Comparison of ENCODE assay signal across 14 cellular contexts in the genomic region with DNA sequence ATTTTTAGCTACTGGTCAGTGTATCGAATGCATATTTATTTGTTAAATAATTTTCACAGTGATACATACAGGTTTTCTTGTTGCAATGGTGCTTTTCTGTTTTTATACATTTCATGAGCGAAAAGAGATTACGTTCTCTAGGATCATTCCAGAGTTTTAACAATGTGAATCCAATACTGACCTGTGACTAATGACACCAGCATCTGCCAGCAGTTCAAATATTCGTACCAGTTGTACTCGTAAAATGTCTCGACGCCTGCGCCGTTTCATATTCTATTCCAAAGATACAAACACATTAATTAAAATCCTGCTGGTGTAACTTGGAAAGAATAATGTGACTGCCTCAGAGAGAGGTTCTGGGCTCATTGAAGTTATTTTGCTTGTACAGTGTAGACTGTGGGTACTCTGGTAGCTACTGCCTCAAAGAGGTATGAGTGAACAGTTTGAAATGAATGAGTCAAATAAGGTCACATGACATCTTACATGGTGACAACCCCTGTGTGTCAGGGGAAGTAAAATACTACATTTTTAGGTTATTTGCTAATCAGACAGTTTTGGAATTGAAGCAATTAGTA.
DNase-seq lines count a peak whose midpoint lies in the region; FAIRE-seq lines count a peak whose summit lies in the region.
"Had no signal": no experiment of that assay in that cellular context is flagged by ENCODE, and none has a peak within 500 bp of the region (broad histone marks: within the 10 kb centered on the region; RNA-seq: fewer than 3 reads in every experiment).

No MANE protein-coding gene starts in this region.

- H3K4me3 ChIP-seq in skeletal muscle cell (ENCODE audit: low read depth, low read length), result no peak overlapping the region
- H3K4me3 ChIP-seq: MG63, sigmoid colon, SJSA1 had no signal

- DNase-seq in GM04504 (ENCODE audit: low read depth) (peak; percentile 33), RCC 7860 (ENCODE audit: low spot score) (peak; percentile 22), epithelial cell of prostate (ENCODE audit: low read depth, low spot score) (no peak), skeletal muscle cell (ENCODE audit: low read depth) (peak; percentile 36), DMS 273 (lab: John Stamatoyannopoulos, UW; ENCODE audit: unreplicated experiment) (no peak), Kasumi-1 (lab: John Stamatoyannopoulos, UW) (no peak), NCI-H2029 (lab: John Stamatoyannopoulos, UW) (no peak), NCI-H510A (lab: John Stamatoyannopoulos, UW) (no peak)
- DNase-seq: activated naive CD4-positive, alpha-beta T cell; Calu3; MG63; sigmoid colon had no signal

- peak overlapping the region; percentile 3 for H3K27ac ChIP-seq in epithelial cell of prostate
- H3K27ac ChIP-seq: sigmoid colon, SJSA1 had no signal

- no peak for FAIRE-seq in RCC 7860 (lab: Jason Lieb, UNC)
- FAIRE-seq: endothelial cell of umbilical vein had no signal

Comparison
In these comparisons a context has a peak if more than half of its experiments do, and no peak if none do; other contexts are left out.
1. DNase-seq: peak in GM04504 (single experiment), RCC 7860 (single experiment) and skeletal muscle cell (single experiment); none in epithelial cell of prostate (single experiment), DMS 273 (single experiment), Kasumi-1 (0 of 2), NCI-H2029 (single experiment) and NCI-H510A (single experiment).